In genomic region chr7:30163231-30163894, GRCh38 we compare ENCODE assay signal across 8 cellular contexts. TPM values are rescaled to one million over a fixed set of nuclear protein-coding genes. Genes with fewer than 3 reads are reported as not detected.
DNase-seq lines count a peak whose midpoint lies in the region; ATAC-seq and TF ChIP-seq lines count a peak whose summit lies in the region.

No MANE protein-coding gene starts in this region.

- peak overlapping the region; percentile 90 for H3K27ac Mint-ChIP-seq in T-helper 2 cell treated with Interferon-gamma antibody and Interleukin-4, amounts not matched to agents 5 μg/mL and 100 μg/mL, for 36 hours

- peak overlapping the region; percentile 17 for H2AFZ ChIP-seq in IMR-90 (replicated peaks; ENCODE audit: low read length, poor library complexity)

- no peak overlapping the region for H4K91ac ChIP-seq in IMR-90 (ENCODE audit: insufficient read depth, low read depth, low read length)

- CTCF ChIA-PET in IMR-90 (lab: Yijun Ruan, JAX): no interaction called here

- no peak overlapping the region for H3K14ac ChIP-seq in IMR-90 (replicated peaks; ENCODE audit: low read depth, low read length)

- WGBS in IMR-90 (ENCODE audit: extremely low coverage in 2 of 2, insufficient read length in 1 of 2), 2 experiments: 80% methylated on average over 1 of the region's 13 CpGs; no CpG with 5 or more reads in 1 of the 2 experiments

- no peaks in the 10 kb centered on the region for H3K9me3 ChIP-seq in IMR-90 (ENCODE audit: control insufficient read depth, insufficient read depth, low read length)

- no peak overlapping the region for H4K5ac ChIP-seq in IMR-90 (ENCODE audit: low read depth, low read length)

- peaks cover 47% of the 10 kb centered on the region for H3K4me1 Mint-ChIP-seq in T-helper 2 cell treated with Interferon-gamma antibody and Interleukin-4, amounts not matched to agents 5 μg/mL and 100 μg/mL, for 36 hours (ENCODE audit: low read depth)

- peak; percentile 17 for DNase-seq in stimulated activated CD4-positive, alpha-beta T cell treated with anti-CD3 and anti-CD28 coated beads, Interleukin-1b, Interleukin-23, amount 100 ng/mL, for 48 hours
- no peak for DNase-seq in stimulated activated CD4-positive, alpha-beta T cell treated with anti-CD3 and anti-CD28 coated beads, Interleukin-2, amount 100 ng/mL, for 48 hours
- DNase-seq in IMR-90: no peak
- peak; percentile 23 for DNase-seq in T-helper 2 cell treated with Interferon-gamma antibody and Interleukin-4, amounts not matched to agents 5 μg/mL and 100 μg/mL, for 36 hours (ENCODE audit: low spot score)
- DNase-seq in germinal center (ENCODE audit: low spot score): peak; percentile 32
- peak; percentile 13 to 21 for DNase-seq in stimulated activated CD8-positive, alpha-beta memory T cell treated with anti-CD3 and anti-CD28 coated beads, Interleukin-7, amount 100 ng/mL, for 4 hours (ENCODE audit: low read depth in 2 of 2)
- DNase-seq in stimulated activated CD4-positive, alpha-beta T cell treated with anti-CD3 and anti-CD28 coated beads, Interleukin-4, amount 100 ng/mL, for 1 hour: no peak
- no peak for DNase-seq in H4 (ENCODE audit: low spot score)

- BruUV-seq in IMR-90 (replicated peaks; lab: Mats Ljungman, UMichigan): no TSS peak

- no peak overlapping the region for H3K18ac ChIP-seq in IMR-90 (ENCODE audit: low read depth, low read length)

- H3K56ac ChIP-seq in IMR-90 (ENCODE audit: extremely low read depth, insufficient read depth, low read length): no peak overlapping the region

- intact Hi-C loops in IMR-90 (cut with micrococcal nuclease): loop anchor here (5.0 kb wide), 1 partner anchor 314 kb away; the partner anchor contains the start of gene NOD1

- TF ChIP-seq RAD21 in IMR-90 (IDR thresholded peaks at IDR 0.05; ENCODE audit: low read length): no peak

- no peaks in the 10 kb centered on the region for H3K27me3 ChIP-seq in IMR-90 (ENCODE audit: control insufficient read depth, insufficient read depth, low read length)

- no peak for TF ChIP-seq POLR2A in IMR-90 (IDR thresholded peaks at IDR 0.05; ENCODE audit: low read depth, low read length)

- ATAC-seq in IMR-90 (ENCODE audit: low read depth): no peak

- H3K27ac ChIP-seq in IMR-90 (ENCODE audit: insufficient read depth, low read length): no peak overlapping the region

- dilution Hi-C loops in IMR-90 (cut with HindIII; ENCODE audit: low sequenced_read_pairs, unreplicated experiment): no loop called here

- H3K4me2 ChIP-seq in IMR-90 (ENCODE audit: low read depth, low read length): no peak overlapping the region

- no peak overlapping the region for H2AK9ac ChIP-seq in IMR-90 (replicated peaks; ENCODE audit: low read depth, low read length, poor library complexity)

- 0 out of 4 replicates have a peak overlapping the region, but pooled peaks of 1 of the 2 experiments have one; percentile 0 for H4K8ac ChIP-seq in IMR-90 (ENCODE audit: low read depth in 2 of 2, low read length in 2 of 2)

- peaks cover under 1% of the 10 kb centered on the region for H3K27me3 Mint-ChIP-seq in T-helper 2 cell treated with Interferon-gamma antibody and Interleukin-4, amounts not matched to agents 5 μg/mL and 100 μg/mL, for 36 hours (ENCODE audit: low read depth)

- no peak for TF ChIP-seq CTCF in IMR-90 (conservative IDR thresholded peaks at IDR 0.05; ENCODE audit: low read depth, low read length)

- peak overlapping the region; percentile 64 for H3K4me3 Mint-ChIP-seq in T-helper 2 cell treated with Interferon-gamma antibody and Interleukin-4, amounts not matched to agents 5 μg/mL and 100 μg/mL, for 36 hours

- no peaks in the 10 kb centered on the region for H3K9me3 Mint-ChIP-seq in T-helper 2 cell treated with Interferon-gamma antibody and Interleukin-4, amounts not matched to agents 5 μg/mL and 100 μg/mL, for 36 hours

- H2AK5ac ChIP-seq in IMR-90 (ENCODE audit: low read depth, low read length): no peak overlapping the region

- H3K79me1 ChIP-seq in IMR-90 (ENCODE audit: low read depth in 1 of 2, low read length in 2 of 2): no peaks in the 10 kb centered on the region

- H2BK15ac ChIP-seq in IMR-90 (ENCODE audit: low read depth, low read length): no peak overlapping the region

- no peak overlapping the region for H3K23ac ChIP-seq in IMR-90 (ENCODE audit: low read depth, low read length)

- no peak overlapping the region for H3K4ac ChIP-seq in IMR-90 (ENCODE audit: low read depth, low read length)

- no peaks in the 10 kb centered on the region for H4K20me1 ChIP-seq in IMR-90 (ENCODE audit: insufficient read depth, low read length)

- H2BK120ac ChIP-seq in IMR-90 (ENCODE audit: low read depth, low read length): no peak overlapping the region

- no peak overlapping the region for H2BK20ac ChIP-seq in IMR-90 (ENCODE audit: low read depth, low read length)

- H3K9me1 ChIP-seq in IMR-90 (ENCODE audit: insufficient read depth, low read length): 0 out of 2 replicates have a peak, but pooled peaks cover 3% of the 10 kb centered on the region

- H3K9ac ChIP-seq in IMR-90 (ENCODE audit: low read depth, low read length): no peak overlapping the region

- H3K36me3 ChIP-seq in IMR-90 (ENCODE audit: control insufficient read depth, insufficient read depth, low read length): no peaks in the 10 kb centered on the region

- peaks cover 2% of the 10 kb centered on the region; the same call in 1 of the 2 replicates for H3K4me1 ChIP-seq in IMR-90 (ENCODE audit: control insufficient read depth, insufficient read depth, low read length)

- in situ Hi-C loops in IMR-90 (cut with MboI; ENCODE audit: low sequenced_read_pairs): loop anchor here (10.0 kb wide), 2 partner anchors 111 to 401 kb away; no protein-coding TSS in a partner anchor

- H3K36me3 Mint-ChIP-seq in T-helper 2 cell treated with Interferon-gamma antibody and Interleukin-4, amounts not matched to agents 5 μg/mL and 100 μg/mL, for 36 hours (ENCODE audit: low read depth): no peaks in the 10 kb centered on the region

- POLR2A ChIA-PET in IMR-90 (lab: Charles Lee; ENCODE audit: unreplicated experiment): interaction anchor here (0.5 kb wide), 1 partner anchor 290 kb away, joined by 5 read pairs; no protein-coding TSS in a partner anchor

- no peak overlapping the region for H2BK5ac ChIP-seq in IMR-90 (ENCODE audit: low read depth, low read length, poor library complexity, severe bottlenecking)

- no peak overlapping the region for H3K4me3 ChIP-seq in IMR-90 (ENCODE audit: insufficient read depth, low read depth, low read length)

TF ChIP-seq in IMR-90, 13 proteins besides CTCF, POLR2A, EP300 and RAD21:
- TF ChIP-seq, protein P1, sequence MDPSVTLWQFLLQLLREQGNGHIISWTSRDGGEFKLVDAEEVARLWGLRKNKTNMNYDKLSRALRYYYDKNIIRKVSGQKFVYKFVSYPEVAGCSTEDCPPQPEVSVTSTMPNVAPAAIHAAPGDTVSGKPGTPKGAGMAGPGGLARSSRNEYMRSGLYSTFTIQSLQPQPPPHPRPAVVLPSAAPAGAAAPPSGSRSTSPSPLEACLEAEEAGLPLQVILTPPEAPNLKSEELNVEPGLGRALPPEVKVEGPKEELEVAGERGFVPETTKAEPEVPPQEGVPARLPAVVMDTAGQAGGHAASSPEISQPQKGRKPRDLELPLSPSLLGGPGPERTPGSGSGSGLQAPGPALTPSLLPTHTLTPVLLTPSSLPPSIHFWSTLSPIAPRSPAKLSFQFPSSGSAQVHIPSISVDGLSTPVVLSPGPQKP (IDR thresholded peaks at IDR 0.05; ENCODE audit: borderline replicate concordance, low read depth, low read length): no peak
- TF ChIP-seq MAFK (IDR thresholded peaks at IDR 0.05; ENCODE audit: low read depth, low read length) (no peak), RFX5 (IDR thresholded peaks at IDR 0.05; ENCODE audit: low read depth, low read length) (no peak), BHLHE40 (IDR thresholded peaks at IDR 0.05; ENCODE audit: low read depth, low read length) (no peak), MXI1 (IDR thresholded peaks at IDR 0.05; ENCODE audit: borderline replicate concordance, low read depth, low read length) (no peak), MAZ (IDR thresholded peaks at IDR 0.05; ENCODE audit: borderline replicate concordance, low read depth, low read length) (no peak), SMC3 (IDR thresholded peaks at IDR 0.05; ENCODE audit: low read depth, low read length) (no peak), CEBPB (IDR thresholded peaks at IDR 0.05; ENCODE audit: low read depth, low read length) (no peak), RCOR1 (IDR thresholded peaks at IDR 0.05; ENCODE audit: insufficient replicate concordance, low read length) (no peak), CHD1 (IDR thresholded peaks at IDR 0.05; ENCODE audit: low read depth, low read length) (no peak), NFE2L2 (IDR thresholded peaks at IDR 0.05; ENCODE audit: low read depth, low read length) (no peak), FOS (IDR thresholded peaks at IDR 0.05; ENCODE audit: low read depth, low read length) (no peak)
- TF ChIP-seq, protein P2, sequence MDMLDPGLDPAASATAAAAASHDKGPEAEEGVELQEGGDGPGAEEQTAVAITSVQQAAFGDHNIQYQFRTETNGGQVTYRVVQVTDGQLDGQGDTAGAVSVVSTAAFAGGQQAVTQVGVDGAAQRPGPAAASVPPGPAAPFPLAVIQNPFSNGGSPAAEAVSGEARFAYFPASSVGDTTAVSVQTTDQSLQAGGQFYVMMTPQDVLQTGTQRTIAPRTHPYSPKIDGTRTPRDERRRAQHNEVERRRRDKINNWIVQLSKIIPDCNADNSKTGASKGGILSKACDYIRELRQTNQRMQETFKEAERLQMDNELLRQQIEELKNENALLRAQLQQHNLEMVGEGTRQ (IDR thresholded peaks at IDR 0.05; ENCODE audit: low read depth, low read length): no peak

RNA-seq across cellular contexts. Expression of gene MTURN, which starts 28.6 kb away (rescaled TPM):
- 5.6 and 7.8 TPM in 2 replicates for total RNA-seq in IMR-90 (2012; rRNA removed)
- polyA plus RNA-seq in IMR-90 (2012; rRNA removed): 2.4 and 2.8 TPM in 2 replicates
- polyA plus RNA-seq in IMR-90 (2012; cell fraction: cytosol; rRNA removed): 0.79 and 1.4 TPM in 2 replicates
- polyA plus RNA-seq in IMR-90 (2012; cell fraction: nucleus; rRNA removed; ENCODE audit: low replicate concordance): 2.5 and 6.5 TPM in 2 replicates
- 4.8 and 5.9 TPM in 2 replicates for total RNA-seq in H4 (2014; rRNA removed; shearing (Covaris generic))

Comparison
In these comparisons a context has a peak if more than half of its experiments do, and no peak if none do; other contexts are left out.
1. DNase-seq: peak in stimulated activated CD4-positive, alpha-beta T cell treated with anti-CD3 and anti-CD28 coated beads, Interleukin-1b, Interleukin-23, amount 100 ng/mL, for 48 hours (single experiment), T-helper 2 cell treated with Interferon-gamma antibody and Interleukin-4, amounts not matched to agents 5 μg/mL and 100 μg/mL, for 36 hours (single experiment), germinal center (single experiment) and stimulated activated CD8-positive, alpha-beta memory T cell treated with anti-CD3 and anti-CD28 coated beads, Interleukin-7, amount 100 ng/mL, for 4 hours (2 of 2); none in stimulated activated CD4-positive, alpha-beta T cell treated with anti-CD3 and anti-CD28 coated beads, Interleukin-2, amount 100 ng/mL, for 48 hours (0 of 2), IMR-90 (single experiment), stimulated activated CD4-positive, alpha-beta T cell treated with anti-CD3 and anti-CD28 coated beads, Interleukin-4, amount 100 ng/mL, for 1 hour (single experiment) and H4 (single experiment).